ENCODE assay signal across 12 cellular contexts in genomic region chr4:130573742-130574141, GRCh38.
"Had no signal": no experiment of that assay in that cellular context is flagged by ENCODE, and none has a peak within 500 bp of the region (broad histone marks: within the 10 kb centered on the region; RNA-seq: fewer than 3 reads in every experiment).

No MANE protein-coding gene starts in this region.

- H3K4me3 ChIP-seq: body of pancreas, psoas muscle, thyroid gland had no signal

- H3K27ac ChIP-seq: body of pancreas, psoas muscle, thyroid gland had no signal

- H3K36me3 ChIP-seq: thyroid gland had no signal

- DNase-seq: activated CD4-positive, alpha-beta T cell treated with anti-CD3 and anti-CD28 coated beads, Interleukin-2, amount 10 ng/mL, durations not matched to agents 7 days and 5 days; activated CD8-positive, alpha-beta T cell treated with anti-CD3 and anti-CD28 coated beads, Interleukin-2, amount 10 ng/mL, durations not matched to agents 7 days and 5 days; activated naive CD4-positive, alpha-beta T cell treated with anti-CD3 and anti-CD28 coated beads for 36 hours; activated T-cell treated with anti-CD3 and anti-CD28 coated beads, Interleukin-2, amount 50 U/mL, for 24 hours; body of pancreas; effector memory CD8-positive, alpha-beta T cell; kidney; psoas muscle; right cardiac atrium; stimulated activated CD4-positive, alpha-beta T cell treated with anti-CD3 and anti-CD28 coated beads, Interleukin-2, amount 100 ng/mL, for 24 hours; stimulated activated naive CD4-positive, alpha-beta T cell treated with Interleukin-2 at 50 U/mL for 16 hours; thyroid gland had no signal

- H3K4me1 ChIP-seq: body of pancreas, psoas muscle, thyroid gland had no signal

- H3K9me3 ChIP-seq: body of pancreas, psoas muscle, thyroid gland had no signal

- H3K27me3 ChIP-seq: body of pancreas, thyroid gland had no signal
